Comparison of ENCODE assay signal across 25 cellular contexts in genomic region chr15:39354188-39354587, GRCh38.
DNase-seq lines count a peak whose midpoint lies in the region; FAIRE-seq and TF ChIP-seq lines count a peak whose summit lies in the region.
"Had no signal": no experiment of that assay in that cellular context is flagged by ENCODE, and none has a peak within 500 bp of the region (broad histone marks: within the 10 kb centered on the region; RNA-seq: fewer than 3 reads in every experiment).

No MANE protein-coding gene starts in this region.

- FAIRE-seq in GM12891 (lab: Jason Lieb, UNC), result no peak
- FAIRE-seq in D721Med (lab: Jason Lieb, UNC), result no peak
- FAIRE-seq: A549, GM18507, RCC 7860 had no signal

- H3K4me3 ChIP-seq in uterus (no peak overlapping the region), ascending aorta (no peak overlapping the region)
- H3K4me3 ChIP-seq: A549; BLaER1 treated with 17β-estradiol and CSF1 and Interleukin-3, amounts not matched to agents 10 nM and 100 nM; SK-N-MC had no signal

- intact Hi-C loops in uterus (cut with DNase I; ENCODE audit: low total_unique reads) (no loop called here), ascending aorta (cut with DNase I) (no loop called here)

- H3K9me3 ChIP-seq in uterus (no peaks in the 10 kb centered on the region), ascending aorta (no peaks in the 10 kb centered on the region)
- H3K9me3 ChIP-seq: A549; BLaER1 treated with 17β-estradiol and CSF1 and Interleukin-3, amounts not matched to agents 10 nM and 100 nM; Caco-2 had no signal

- no peaks in the 10 kb centered on the region for H3K4me1 ChIP-seq in uterus
- peaks cover 0 to 3% of the 10 kb centered on the region in 2 donors for H3K4me1 ChIP-seq in ascending aorta
- H3K4me1 ChIP-seq: BLaER1 treated with 17β-estradiol and CSF1 and Interleukin-3, amounts not matched to agents 10 nM and 100 nM had no signal

- TF ChIP-seq CTCF in uterus (IDR thresholded peaks at IDR 0.05) (no peak), ascending aorta (IDR thresholded peaks at IDR 0.05) (no peak), D721Med (IDR thresholded peaks at IDR 0.05; ENCODE audit: insufficient read depth, missing control alignments) (no peak)

- H3K27ac ChIP-seq in uterus (peak overlapping the region; percentile 24 to 34), ascending aorta (no peak overlapping the region)
- H3K27ac ChIP-seq: A549; BLaER1 treated with 17β-estradiol and CSF1 and Interleukin-3, amounts not matched to agents 10 nM and 100 nM; SK-N-MC had no signal

- H3K36me3 ChIP-seq in uterus (no peaks in the 10 kb centered on the region), ascending aorta (no peaks in the 10 kb centered on the region)
- H3K36me3 ChIP-seq: BLaER1 treated with 17β-estradiol and CSF1 and Interleukin-3, amounts not matched to agents 10 nM and 100 nM had no signal

- TF ChIP-seq POLR2A in GM12891 (IDR thresholded peaks at IDR 0.05; ENCODE audit: low read depth, low read length) (no peak), uterus (IDR thresholded peaks at IDR 0.05) (no peak)

- DNase-seq in GM12891 (ENCODE audit: insufficient read length, low spot score), result no peak
- DNase-seq in MV-4-11 (lab: John Stamatoyannopoulos, UW), result peak; percentile 44
- peak; percentile 3 for DNase-seq in SKM-1 (lab: John Stamatoyannopoulos, UW; ENCODE audit: unreplicated experiment)
- DNase-seq in uterus, result no peak
- no peak for DNase-seq in EL
- DNase-seq in ascending aorta (ENCODE audit: low spot score in 2 of 2), result no peak
- no peak for DNase-seq in D721Med (ENCODE audit: insufficient read length, low spot score)
- DNase-seq: AML-193; Caco-2; CD8-positive, alpha-beta T cell; DMS 273 treated with DMSO at 0.1 percent for 48 hours; DMS79; GF-D8; NCI-H1105 treated with DMSO at 0.1 percent for 48 hours; NCI-H2029; NCI-H446; NCI-H524 treated with DMSO at 0.1 percent for 48 hours; NCI-H774; SIG-M5; T-helper 2 cell had no signal

- H3K27me3 ChIP-seq in uterus (no peaks in the 10 kb centered on the region), ascending aorta (no peaks in the 10 kb centered on the region)
- H3K27me3 ChIP-seq: BLaER1 treated with 17β-estradiol and CSF1 and Interleukin-3, amounts not matched to agents 10 nM and 100 nM had no signal

TF ChIP-seq in GM12891, 5 proteins besides CTCF, POLR2A, EP300 and RAD21:
- TF ChIP-seq PAX5 (IDR thresholded peaks at IDR 0.05; ENCODE audit: insufficient read depth, low read length, severe bottlenecking) (no peak), TAF1 (IDR thresholded peaks at IDR 0.05; ENCODE audit: low read depth, low read length) (no peak), POLR2AphosphoS5 (IDR thresholded peaks at IDR 0.05; ENCODE audit: low read depth, low read length) (no peak), SPI1 (IDR thresholded peaks at IDR 0.05; ENCODE audit: low read depth, low read length) (peak; percentile 84), POU2F2 (IDR thresholded peaks at IDR 0.05; ENCODE audit: low read depth, low read length) (no peak)

Comparison
In these comparisons a context has a peak if more than half of its experiments do, and no peak if none do; other contexts are left out.
1. DNase-seq: peak in MV-4-11 (single experiment) and SKM-1 (single experiment); none in GM12891 (single experiment), uterus (0 of 2), EL (single experiment), ascending aorta (0 of 2) and D721Med (single experiment).
2. H3K27ac ChIP-seq: peak in uterus (2 of 2); none in ascending aorta (0 of 2).